Comparison of ENCODE assay signal across 8 cellular contexts in genomic region chr6:30685157-30685976, GRCh38. TPM values are rescaled to one million over a fixed set of nuclear protein-coding genes. Genes with fewer than 3 reads are reported as not detected.
DNase-seq lines count a peak whose midpoint lies in the region; ATAC-seq and TF ChIP-seq lines count a peak whose summit lies in the region.

No MANE protein-coding gene starts in this region.

- H3K4me1 ChIP-seq in foreskin keratinocyte (peaks cover 9% of the 10 kb centered on the region), gastrocnemius medialis (peaks cover 37 to 42% of the 10 kb centered on the region in 2 donors)

- H3K36me3 ChIP-seq in gastrocnemius medialis = peaks cover 0 to 4% of the 10 kb centered on the region in 2 donors

- CTCF ChIA-PET in WTC11 (lab: Charles Lee) = interaction anchor here (0.6 to 9.7 kb wide), 5 partner anchors 9 to 45 kb away, joined by 3 to 131 read pairs (median 5); partner anchors contain the start of gene MDC1

- peak overlapping the region; percentile 67 to 97 (median 96) for H3K4me3 ChIP-seq in gastrocnemius medialis

- no peak for TF ChIP-seq CTCF in WTC11 (IDR thresholded peaks at IDR 0.05)
- TF ChIP-seq CTCF in foreskin keratinocyte (conservative IDR thresholded peaks at IDR 0.05) = peak; percentile 42
- TF ChIP-seq CTCF in gastrocnemius medialis (IDR thresholded peaks at IDR 0.05 in 4 of 5, conservative IDR thresholded peaks at IDR 0.05 in 1 of 5) = no peak

- intact Hi-C loops in gastrocnemius medialis (cut with DNase I; ENCODE audit: low total_unique reads) = loop anchor here (5.0 kb wide), 2 partner anchors 197 to 512 kb away; partner anchors contain the start of gene DDR1

- H3K27ac Mint-ChIP-seq in WTC11 = peak overlapping the region; percentile 7; the same call in 1 of the 2 replicates

- no peak for TF ChIP-seq POLR2A in gastrocnemius medialis (IDR thresholded peaks at IDR 0.05)

- POLR2A ChIA-PET in WTC11 (lab: Charles Lee) = interaction anchor here (0.5 kb wide), 1 partner anchor 17 kb away, joined by 4 read pairs; no protein-coding TSS in a partner anchor

- no peaks in the 10 kb centered on the region for H3K9me3 ChIP-seq in gastrocnemius medialis

- in situ Hi-C loops in gastrocnemius medialis (cut with MboI; ENCODE audit: low sequenced_read_pairs in 4 of 4) = loop anchor here in 1 of 4 donors (10.0 kb wide), 1 partner anchor 139 kb away; no protein-coding TSS in a partner anchor

- ATAC-seq in WTC11 = no peak
- no peak for ATAC-seq in foreskin keratinocyte
- ATAC-seq in gastrocnemius medialis = no peak

- H3K9me3 Mint-ChIP-seq in WTC11 = no peaks in the 10 kb centered on the region

- no peaks in the 10 kb centered on the region for H3K27me3 ChIP-seq in foreskin keratinocyte
- peaks cover 0 to 2% (median 0%) of the 10 kb centered on the region in 3 donors for H3K27me3 ChIP-seq in gastrocnemius medialis

- peaks cover 3% of the 10 kb centered on the region for H3K36me3 Mint-ChIP-seq in WTC11

- DNase-seq in stimulated activated CD4-positive, alpha-beta T cell treated with anti-CD3 and anti-CD28 coated beads, Interleukin-15, amount 100 ng/mL, for 24 hours = peak; percentile 40
- DNase-seq in stimulated activated CD4-positive, alpha-beta T cell treated with anti-CD3 and anti-CD28 coated beads, Interleukin-12 subunit alpha, Interleukin-12 subunit beta, amount 100 ng/mL, for 4 hours = no peak
- DNase-seq in WTC11 (ENCODE audit: low spot score) (no peak), foreskin keratinocyte (peak; percentile 24 to 41), gastrocnemius medialis (no peak), NCI-H1105 (lab: John Stamatoyannopoulos, UW) (no peak), OCI-M2 (lab: John Stamatoyannopoulos, UW; ENCODE audit: unreplicated experiment) (no peak)
- no peak for DNase-seq in central memory CD4-positive, alpha-beta T cell

- H3K4me1 Mint-ChIP-seq in WTC11 = peaks cover 68% of the 10 kb centered on the region

- H3K27ac ChIP-seq in foreskin keratinocyte (peak overlapping the region; percentile 74), gastrocnemius medialis (peak overlapping the region; percentile 93 to 99 (median 97))

- no peaks in the 10 kb centered on the region for H3K27me3 Mint-ChIP-seq in WTC11 (ENCODE audit: low read depth)

- peak overlapping the region; percentile 80 for H3K4me3 Mint-ChIP-seq in WTC11

TF ChIP-seq in WTC11, 78 proteins besides CTCF, POLR2A, EP300 and RAD21:
- no peak for TF ChIP-seq E2F5 (CRISPR knock-in tag; IDR thresholded peaks at IDR 0.05)
- no peak for TF ChIP-seq NR3C1 (CRISPR knock-in tag; conservative IDR thresholded peaks at IDR 0.05; ENCODE audit: low read depth)
- no peak for TF ChIP-seq ZBTB43 (CRISPR knock-in tag; IDR thresholded peaks at IDR 0.05)
- TF ChIP-seq ZNF121 (CRISPR knock-in tag; IDR thresholded peaks at IDR 0.05) = peak; percentile 20; the same call in 1 of the 2 replicates
- no peak for TF ChIP-seq FOXK1 (CRISPR knock-in tag; IDR thresholded peaks at IDR 0.05)
- no peak for TF ChIP-seq NFATC4 (CRISPR knock-in tag; IDR thresholded peaks at IDR 0.05)

RNA-seq across cellular contexts. Expression of gene PPP1R18, which starts 1.1 kb away (rescaled TPM):
- total RNA-seq in WTC11 (2021) = 25.6 to 36.5 TPM (median 26.2 TPM) in 3 replicates
- total RNA-seq in foreskin keratinocyte = 119 and 121 TPM in 2 replicates
- 132 and 137 TPM in 2 replicates for polyA plus RNA-seq in foreskin keratinocyte
- total RNA-seq in gastrocnemius medialis = 10 to 100 TPM in 3 of 4 donors, 1 to 10 TPM in 1; 4.4 to 16.9 (median 12.4) TPM

RNA-seq across cellular contexts. Expression of gene NRM, which starts 5.4 kb away (rescaled TPM):
- 31.2 to 33.3 TPM (median 31.3 TPM) in 3 replicates for total RNA-seq in WTC11 (2021)
- total RNA-seq in foreskin keratinocyte = 24.5 and 26.3 TPM in 2 replicates
- polyA plus RNA-seq in foreskin keratinocyte = 41.6 and 45.7 TPM in 2 replicates
- 1 to 10 TPM in 3 of 4 donors, under 1 TPM in 1; 0.32 to 2.0 (median 1.4) TPM for total RNA-seq in gastrocnemius medialis

RNA-seq across cellular contexts. Expression of gene DHX16, which starts 12.6 kb away (rescaled TPM):
- total RNA-seq in WTC11 (2021) (27.3 to 32.2 TPM (median 30.6 TPM) in 3 replicates), foreskin keratinocyte (38.1 and 42.5 TPM in 2 replicates), gastrocnemius medialis (10 to 100 TPM; 39.1 to 74.8 (median 49.4) TPM)
- polyA plus RNA-seq in foreskin keratinocyte = 29.2 and 35.1 TPM in 2 replicates

RNA-seq across cellular contexts. Expression of gene MDC1, which starts 31.7 kb away (rescaled TPM):
- 95.9 to 100 TPM (median 97.9 TPM) in 3 replicates for total RNA-seq in WTC11 (2021)
- 24.8 and 27.4 TPM in 2 replicates for total RNA-seq in foreskin keratinocyte
- 13.9 and 15.8 TPM in 2 replicates for polyA plus RNA-seq in foreskin keratinocyte
- total RNA-seq in gastrocnemius medialis = 1 to 10 TPM; 3.6 to 8.9 (median 6.2) TPM

RNA-seq across cellular contexts. Expression of gene TUBB, which starts 34.8 kb away (rescaled TPM):
- total RNA-seq in WTC11 (2021) (1,503 to 1,570 TPM (median 1,542 TPM) in 3 replicates), foreskin keratinocyte (1,201 and 1,290 TPM in 2 replicates), gastrocnemius medialis (100 to 1,000 TPM in 3 of 4 donors, 10 to 100 TPM in 1; 79.7 to 294 (median 193) TPM)
- polyA plus RNA-seq in foreskin keratinocyte = 1,224 and 1,454 TPM in 2 replicates

Comparison
In these comparisons a context has a peak if more than half of its experiments do, and no peak if none do; other contexts are left out.
1. DNase-seq: peak in stimulated activated CD4-positive, alpha-beta T cell treated with anti-CD3 and anti-CD28 coated beads, Interleukin-15, amount 100 ng/mL, for 24 hours (single experiment) and foreskin keratinocyte (2 of 2); none in stimulated activated CD4-positive, alpha-beta T cell treated with anti-CD3 and anti-CD28 coated beads, Interleukin-12 subunit alpha, Interleukin-12 subunit beta, amount 100 ng/mL, for 4 hours (single experiment), WTC11 (single experiment), gastrocnemius medialis (0 of 2), central memory CD4-positive, alpha-beta T cell (single experiment), NCI-H1105 (single experiment) and OCI-M2 (single experiment).